In genomic region chr10:6050801-6051445, GRCh38 we compare ENCODE assay signal across 8 cellular contexts. TPM values are rescaled to one million over a fixed set of nuclear protein-coding genes. Genes with fewer than 3 reads are reported as not detected.
DNase-seq lines count a peak whose midpoint lies in the region; ATAC-seq and TF ChIP-seq lines count a peak whose summit lies in the region.

No MANE protein-coding gene starts in this region.

- peak; percentile 53 for ATAC-seq in HG03039 (IDR thresholded peaks at IDR 0.05; ENCODE audit: unreplicated experiment)
- ATAC-seq in heart left ventricle, result peak; percentile 55 to 66 (median 61)

- no peaks in the 10 kb centered on the region for H3K9me3 ChIP-seq in heart left ventricle

- TF ChIP-seq CTCF in heart left ventricle (IDR thresholded peaks at IDR 0.05), result peak; percentile 8 to 59 (median 42)

- peak overlapping the region in 11 of 12 donors; percentile 2 to 55 (median 41) for H3K4me3 ChIP-seq in heart left ventricle

- WGBS in heart left ventricle, 4 donors, result 20 to 40% (median 25%) methylated on average over 18 of the region's 18 CpGs

- DNase-seq in AG08395 (ENCODE audit: low spot score), result peak; percentile 66
- DNase-seq in RPMI8226, result peak; percentile 91
- peak; percentile 59 to 79 (median 62) for DNase-seq in activated naive CD4-positive, alpha-beta T cell (lab: John Stamatoyannopoulos, UW)
- peak; percentile 55 to 73 (median 65) for DNase-seq in heart left ventricle
- DNase-seq in stimulated activated CD4-positive, alpha-beta T cell treated with anti-CD3 and anti-CD28 coated beads, Interleukin-12 subunit alpha, Interleukin-12 subunit beta, amount 100 ng/mL, for 48 hours (ENCODE audit: low read depth in 2 of 3, low spot score in 1 of 3), result peak; percentile 85 to 90 (median 89)
- no peak for DNase-seq in NCI-H82 (lab: John Stamatoyannopoulos, UW)

- H3K36me3 ChIP-seq in heart left ventricle, result no peaks in the 10 kb centered on the region

- no peaks in the 10 kb centered on the region for H3K27me3 ChIP-seq in heart left ventricle

- TF ChIP-seq POLR2A in GM18526 (IDR thresholded peaks at IDR 0.05; ENCODE audit: extremely low read depth, insufficient read length) (peak; percentile 18), heart left ventricle (IDR thresholded peaks at IDR 0.05) (no peak)

- H3K27ac ChIP-seq in heart left ventricle, result peak overlapping the region; percentile 67 to 88 (median 74)

- intact Hi-C loops in heart left ventricle (cut with DNase I), result loop anchor here in 4 of 10 donors (2.0 to 5.0 kb wide), 5 partner anchors 34 to 104 kb away; partner anchors contain the start of gene RBM17 (in 1 of the 4)

- peaks cover 0 to 53% (median 24%) of the 10 kb centered on the region in 12 donors for H3K4me1 ChIP-seq in heart left ventricle

RNA-seq across cellular contexts. Expression of gene IL2RA, which starts 11.2 kb away (rescaled TPM):
- total RNA-seq in heart left ventricle, result 10 to 100 TPM in 1 of 9 donors, 1 to 10 TPM in 4, under 1 TPM in 3, not detected in 1; 0.32 to 11.1 (median 1.3) TPM
- polyA plus RNA-seq in heart left ventricle, result under 1 TPM; 0.11 to 0.78 TPM

RNA-seq across cellular contexts. Expression of gene RBM17, which starts 37.9 kb away (rescaled TPM):
- 10 to 100 TPM; 29.2 to 83.9 (median 60.2) TPM for total RNA-seq in heart left ventricle
- polyA plus RNA-seq in heart left ventricle, result 10 to 100 TPM; 60.6 to 61.1 TPM
